9 cellular contexts compared by ENCODE assay signal in the genomic region with DNA sequence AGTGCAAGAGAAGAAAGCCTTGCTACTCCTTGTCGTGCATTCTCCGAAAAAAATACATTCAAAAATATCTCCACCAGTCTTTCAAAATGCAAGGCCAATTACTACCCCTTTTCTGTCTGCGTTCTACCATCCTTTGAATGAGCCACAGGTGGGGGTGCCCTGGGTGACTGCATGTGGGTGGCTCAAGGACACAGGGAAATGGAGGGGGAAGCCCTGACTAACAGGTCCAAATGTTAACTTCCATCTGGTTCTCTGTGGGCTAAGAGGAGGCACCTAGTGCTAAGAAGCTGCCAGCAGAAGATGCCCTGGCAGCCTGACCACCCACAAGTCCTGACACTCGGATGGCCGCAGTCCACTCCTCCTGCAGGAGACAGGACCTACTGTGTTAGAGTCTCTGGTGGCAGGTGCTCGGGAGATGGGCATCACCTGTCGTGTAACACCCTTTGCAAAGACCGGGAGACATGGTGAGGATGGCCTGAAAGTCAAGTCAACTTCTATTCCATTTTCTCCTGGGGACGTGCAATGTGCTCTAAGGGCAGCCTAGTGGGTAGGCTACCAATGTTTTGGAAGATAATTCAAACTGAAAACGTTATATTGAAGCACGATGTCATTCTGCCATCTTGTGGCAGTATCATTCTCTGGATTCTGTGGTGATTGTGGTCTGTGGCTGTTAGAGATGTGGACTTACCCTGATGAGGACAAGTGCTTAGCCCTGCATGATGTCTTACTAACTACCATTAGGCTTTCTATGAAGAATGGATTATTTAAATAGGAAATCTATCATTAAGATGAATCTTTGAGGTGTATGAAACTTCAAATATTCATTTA. TPM values are rescaled to one million over a fixed set of nuclear protein-coding genes. Genes with fewer than 3 reads are reported as not detected.
DNase-seq lines count a peak whose midpoint lies in the region; ATAC-seq lines count a peak whose summit lies in the region.
"Had no signal": no experiment of that assay in that cellular context is flagged by ENCODE, and none has a peak within 500 bp of the region (broad histone marks: within the 10 kb centered on the region; RNA-seq: fewer than 3 reads in every experiment).

No MANE protein-coding gene starts in this region.

- no peak overlapping the region for H3K4me3 ChIP-seq in iPS DF 6.9 (ENCODE audit: low read length)

- peaks cover 5% of the 10 kb centered on the region for H3K36me3 Mint-ChIP-seq in activated naive CD8-positive, alpha-beta T cell treated with anti-CD3 and anti-CD28 coated beads, Interleukin-2, amount 10 ng/mL, durations not matched to agents 7 days and 5 days

- no peak overlapping the region for H3K27ac Mint-ChIP-seq in activated naive CD8-positive, alpha-beta T cell treated with anti-CD3 and anti-CD28 coated beads, Interleukin-2, amount 10 ng/mL, durations not matched to agents 7 days and 5 days
- H3K27ac Mint-ChIP-seq: T-helper 1 cell treated with Interleukin-12 subunit alpha and Interleukin-12 subunit beta and Interleukin-4 antibody, amounts not matched to agents 30 μg/mL and 1 μg/mL, for 36 hours had no signal

- H3K4me1 Mint-ChIP-seq in activated naive CD8-positive, alpha-beta T cell treated with anti-CD3 and anti-CD28 coated beads, Interleukin-2, amount 10 ng/mL, durations not matched to agents 7 days and 5 days: peaks cover 8% of the 10 kb centered on the region

- H3K4me3 Mint-ChIP-seq in activated naive CD8-positive, alpha-beta T cell treated with anti-CD3 and anti-CD28 coated beads, Interleukin-2, amount 10 ng/mL, durations not matched to agents 7 days and 5 days: no peak overlapping the region
- H3K4me3 Mint-ChIP-seq: T-helper 1 cell treated with Interleukin-12 subunit alpha and Interleukin-12 subunit beta and Interleukin-4 antibody, amounts not matched to agents 30 μg/mL and 1 μg/mL, for 36 hours had no signal

- peaks cover 6% of the 10 kb centered on the region for H3K9me3 Mint-ChIP-seq in activated naive CD8-positive, alpha-beta T cell treated with anti-CD3 and anti-CD28 coated beads, Interleukin-2, amount 10 ng/mL, durations not matched to agents 7 days and 5 days

- DNase-seq in CD1c-positive myeloid dendritic cell (ENCODE audit: extremely low spot score) (peak; percentile 57), NCI-H524 treated with DMSO at 0.1 percent for 48 hours (lab: John Stamatoyannopoulos, UW) (peak; percentile 33), iPS DF 6.9 (ENCODE audit: low read depth, low spot score) (peak; percentile 29), stromal cell of bone marrow (ENCODE audit: low read depth) (peak; percentile 55), T-helper 9 cell (no peak)
- DNase-seq in activated naive CD8-positive, alpha-beta T cell treated with anti-CD3 and anti-CD28 coated beads, Interleukin-2, amount 10 ng/mL, durations not matched to agents 7 days and 5 days: peak; percentile 35

- no CpG with 5 or more reads among the region's 11 CpGs for WGBS in iPS DF 6.9 (ENCODE audit: insufficient coverage, insufficient read length)

- no peak overlapping the region for H3K27ac ChIP-seq in iPS DF 6.9 (ENCODE audit: low read length)

- no peaks in the 10 kb centered on the region for H3K4me1 ChIP-seq in iPS DF 6.9 (ENCODE audit: control insufficient read depth, insufficient read depth, low read length)

- peak; percentile 90 for ATAC-seq in GM18508 (IDR thresholded peaks at IDR 0.05; ENCODE audit: insufficient read depth, unreplicated experiment)
- ATAC-seq in HG02885 (IDR thresholded peaks at IDR 0.05; ENCODE audit: poor library complexity, unreplicated experiment): peak; percentile 84
- peak; percentile 87 for ATAC-seq in activated naive CD8-positive, alpha-beta T cell treated with anti-CD3 and anti-CD28 coated beads, Interleukin-2, amount 10 ng/mL, durations not matched to agents 7 days and 5 days (ENCODE audit: low read depth)

- no peaks in the 10 kb centered on the region for H3K9me3 ChIP-seq in iPS DF 6.9 (ENCODE audit: control insufficient read depth, insufficient read depth, low read length)

- no peaks in the 10 kb centered on the region for H3K36me3 ChIP-seq in iPS DF 6.9 (ENCODE audit: control insufficient read depth, insufficient read depth, low read length)

- peaks cover 12% of the 10 kb centered on the region for H3K27me3 Mint-ChIP-seq in activated naive CD8-positive, alpha-beta T cell treated with anti-CD3 and anti-CD28 coated beads, Interleukin-2, amount 10 ng/mL, durations not matched to agents 7 days and 5 days

- POLR2A ChIA-PET in activated naive CD8-positive, alpha-beta T cell treated with anti-CD3 and anti-CD28 coated beads, Interleukin-2, amount 10 ng/mL, durations not matched to agents 7 days and 5 days (lab: Charles Lee): no interaction called here

- no peaks in the 10 kb centered on the region for H3K27me3 ChIP-seq in iPS DF 6.9 (ENCODE audit: control insufficient read depth, insufficient read depth, low read length)

RNA-seq across cellular contexts. Expression of gene IGF2R, which starts 27.4 kb away (rescaled TPM):
- total RNA-seq in activated naive CD8-positive, alpha-beta T cell treated with anti-CD3 and anti-CD28 coated beads, Interleukin-2, amount 10 ng/mL, durations not matched to agents 7 days and 5 days: 10 to 100 TPM; 75.0 to 77.7 TPM

RNA-seq across cellular contexts. Expression of gene MAS1, which starts 50.7 kb away (rescaled TPM):
- not detected for total RNA-seq in activated naive CD8-positive, alpha-beta T cell treated with anti-CD3 and anti-CD28 coated beads, Interleukin-2, amount 10 ng/mL, durations not matched to agents 7 days and 5 days
